10 cellular contexts compared by ENCODE assay signal in the genomic region with DNA sequence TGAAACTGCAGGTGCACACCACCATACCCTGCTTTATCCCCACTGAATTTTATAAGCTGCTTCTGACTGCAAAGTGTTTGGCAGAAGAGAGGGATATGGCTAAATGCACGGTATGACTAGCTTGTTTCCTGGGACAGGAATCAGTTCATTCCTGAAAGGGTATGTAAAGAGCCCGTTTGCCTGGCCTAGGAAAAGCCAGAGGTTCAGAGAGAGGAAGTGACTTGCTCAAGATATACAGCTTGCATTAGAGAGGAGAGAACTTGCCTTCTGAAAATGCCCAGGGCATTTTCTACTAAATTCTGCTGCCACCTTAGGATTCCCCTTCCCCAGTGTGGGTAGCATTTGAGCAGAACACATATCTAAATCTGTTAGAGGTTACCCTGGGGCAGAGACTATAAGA. TPM values are rescaled to one million over a fixed set of nuclear protein-coding genes. Genes with fewer than 3 reads are reported as not detected.
DNase-seq lines count a peak whose midpoint lies in the region; ATAC-seq, FAIRE-seq and TF ChIP-seq lines count a peak whose summit lies in the region.
"Had no signal": no experiment of that assay in that cellular context is flagged by ENCODE, and none has a peak within 500 bp of the region (broad histone marks: within the 10 kb centered on the region; RNA-seq: fewer than 3 reads in every experiment).

No MANE protein-coding gene starts in this region.

- peak overlapping the region in 1 of 2 experiments; percentile 64; a peak in 1 of 4 replicates for H3K9ac ChIP-seq in K562 (ENCODE audit: insufficient read depth in 1 of 2, low read depth in 2 of 2, low read length in 2 of 2)

- H3K4me2 ChIP-seq in K562 (ENCODE audit: insufficient read depth, low read length), result no peak overlapping the region

- no TSS peak for BruUV-seq in K562 (replicated peaks; lab: Mats Ljungman, UMichigan)

- TF ChIP-seq CTCF in K562 (IDR thresholded peaks at IDR 0.05 in 2 of 3, conservative IDR thresholded peaks at IDR 0.05 in 1 of 3; ENCODE audit: insufficient read depth in 2 of 3, low read depth in 1 of 3, low read length in 3 of 3) (no peak), mucosa of descending colon (IDR thresholded peaks at IDR 0.05) (no peak), tibial artery (IDR thresholded peaks at IDR 0.05) (no peak)

- CTCF ChIA-PET in K562 (lab: Yijun Ruan, JAX; ENCODE audit: low intra/inter-chr PET ratio), result no interaction called here

- H3K4me1 ChIP-seq in K562 (replicated peaks in 1 of 2; ENCODE audit: control insufficient read depth in 2 of 2, insufficient read depth in 2 of 2, low read length in 2 of 2), result peaks cover 20 to 29% of the 10 kb centered on the region in 2 experiments
- H3K4me1 ChIP-seq in mucosa of descending colon (ENCODE audit: low read depth), result peaks cover 7% of the 10 kb centered on the region
- H3K4me1 ChIP-seq in tibial artery, result no peaks in the 10 kb centered on the region

- ATAC-seq in HG03135 (IDR thresholded peaks at IDR 0.05; ENCODE audit: unreplicated experiment) (peak; percentile 17), K562 (no peak), mucosa of descending colon (peak; percentile 39)

- no peak for TF ChIP-seq EP300 in K562 (IDR thresholded peaks at IDR 0.05; ENCODE audit: low read length)

- H3K27me3 ChIP-seq in K562 (ENCODE audit: control insufficient read depth in 2 of 2, insufficient read depth in 2 of 2, low read length in 2 of 2) (no peaks in the 10 kb centered on the region), tibial artery (no peaks in the 10 kb centered on the region)

- in situ Hi-C loops in K562 (cut with MboI), result no loop called here

- H3K27ac ChIP-seq in K562 (ENCODE audit: extremely low read depth, low read depth, low read length) (no peak overlapping the region; the same call in 1 of the 3 replicates), tibial artery (no peak overlapping the region)

- TF ChIP-seq RAD21 in K562 (CRISPR knock-in tag; conservative IDR thresholded peaks at IDR 0.05 in 1 of 2, IDR thresholded peaks at IDR 0.05 in 1 of 2), result no peak

- no peak for TF ChIP-seq POLR2A in K562 (conservative IDR thresholded peaks at IDR 0.05)

- H3K9me3 ChIP-seq in K562 (replicated peaks; ENCODE audit: control insufficient read depth, insufficient read depth, low read depth, low read length) (no peaks in the 10 kb centered on the region), mucosa of descending colon (no peaks in the 10 kb centered on the region), tibial artery (no peaks in the 10 kb centered on the region)

- DNase-seq in ELR (ENCODE audit: low read depth) (peak; percentile 74), K562 (ENCODE audit: extremely low read depth in 1 of 4, low spot score in 3 of 4) (no peak), mucosa of descending colon (no peak), NCI-H128 (lab: John Stamatoyannopoulos, UW; ENCODE audit: unreplicated experiment) (no peak), tibial artery (no peak), HuH-7 (ENCODE audit: low spot score) (no peak), GM19238 (ENCODE audit: insufficient read length, low spot score) (no peak)
- DNase-seq: effector memory CD4-positive, alpha-beta T cell; posterior cingulate gyrus had no signal

- H2AFZ ChIP-seq in K562 (ENCODE audit: low read depth, low read length), result peak overlapping the region; percentile 93

- POLR2A ChIA-PET in K562 (lab: Yijun Ruan, JAX), result interaction anchor here (1.0 to 1.6 kb wide), 2 partner anchors 12 to 282 kb away, joined by 3 read pairs; no protein-coding TSS in a partner anchor

- no peak overlapping the region for H3K4me3 ChIP-seq in K562
- H3K4me3 ChIP-seq in mucosa of descending colon, result no peak overlapping the region
- no peak overlapping the region for H3K4me3 ChIP-seq in tibial artery

- FAIRE-seq in K562 (lab: Jason Lieb, UNC), result no peak

- H3K9me1 ChIP-seq in K562 (ENCODE audit: control insufficient read depth, insufficient read depth, low read length), result no peaks in the 10 kb centered on the region

- no peaks in the 10 kb centered on the region for H3K36me3 ChIP-seq in K562 (ENCODE audit: control insufficient read depth, insufficient read depth, low read length)
- no peaks in the 10 kb centered on the region for H3K36me3 ChIP-seq in mucosa of descending colon (ENCODE audit: low read depth)
- no peaks in the 10 kb centered on the region for H3K36me3 ChIP-seq in tibial artery

- intact Hi-C loops in K562 (cut with micrococcal nuclease), result no loop called here
- intact Hi-C loops in mucosa of descending colon (cut with DNase I, micrococcal nuclease), result no loop called here
- intact Hi-C loops in tibial artery (cut with DNase I; ENCODE audit: low total_unique reads), result no loop called here

- WGBS in K562 (ENCODE audit: insufficient coverage, low coverage, missing lambda C conversion rate), result 47% methylated on average over 2 of the region's 2 CpGs

- no peaks in the 10 kb centered on the region for H4K20me1 ChIP-seq in K562 (replicated peaks; ENCODE audit: control insufficient read depth, insufficient read depth, low read length)

- H3K79me2 ChIP-seq in K562 (ENCODE audit: control insufficient read depth, insufficient read depth, low read length), result no peaks in the 10 kb centered on the region

TF ChIP-seq in K562, 482 proteins besides CTCF, POLR2A, EP300 and RAD21:
- TF ChIP-seq SPI1 (IDR thresholded peaks at IDR 0.05; ENCODE audit: borderline replicate concordance, low read depth, low read length) (peak; percentile 85), ZNF766 (CRISPR knock-in tag; conservative IDR thresholded peaks at IDR 0.05) (0 out of 2 replicates have a peak, but pooled peaks have one; percentile 6), GATA2 (CRISPR knock-in tag; IDR thresholded peaks at IDR 0.05) (no peak)

RNA-seq across cellular contexts. Expression of a gene that starts 0.7 kb away (rescaled TPM):
- 8.1 and 18.1 TPM in 2 replicates for total RNA-seq in K562 (2011; cell fraction: chromatin; rRNA removed; ENCODE audit: low replicate concordance)
- 3.3 and 3.9 TPM in 2 replicates for total RNA-seq in K562 (2011; cell fraction: nucleolus; rRNA removed)
- total RNA-seq in K562 (2011; cell fraction: nucleoplasm; rRNA removed), result 3.7 and 5.9 TPM in 2 replicates
- total RNA-seq in K562 (2014; rRNA removed) (1.0 and 1.3 TPM in 2 replicates), K562 (2014; rRNA removed; fragmentation: Illumina TruSeq; extraction: Trizol) (2.0 and 2.2 TPM in 2 replicates), K562 (2015; rRNA removed; fragmentation: Illumina TruSeq; extraction: Trizol) (1.7 and 2.6 TPM in 2 replicates), K562 (2021) (1.3 and 1.8 TPM in 2 replicates), mucosa of descending colon (10 to 100 TPM; 11.7 to 22.3 (median 19.8) TPM)
- polyA plus RNA-seq in K562 (2011; rRNA removed) (0.54 and 0.78 TPM in 2 replicates), K562 (2014; fragmentation: Illumina TruSeq; extraction: Trizol) (1.4 and 1.6 TPM in 2 replicates), K562 (2014; fragmentation: Nextera tagmentation; extraction: Ambion mirVana) (1 to 10 TPM; 1.1 to 1.4 TPM), K562 (2014; rRNA removed) (1.4 and 1.9 TPM in 2 replicates)
- polyA plus RNA-seq in K562 (2011; cell fraction: cytosol; rRNA removed), result 0.07 and 0.24 TPM in 2 replicates
- polyA plus RNA-seq in K562 (2011; cell fraction: nucleus; rRNA removed), result 0.52 and 0.68 TPM in 2 replicates
- polyA plus RNA-seq in K562 (2012), result 1.6 and 1.7 TPM in 2 replicates
- 1.2 and 1.6 TPM in 2 replicates for polyA minus RNA-seq in K562 (2011; rRNA and poly(A)+ RNA removed)
- polyA minus RNA-seq in K562 (2011; cell fraction: cytosol; rRNA and poly(A)+ RNA removed), result not detected in 2 replicates
- 0.67 and 0.81 TPM in 2 replicates for polyA minus RNA-seq in K562 (2011; cell fraction: nucleus; rRNA and poly(A)+ RNA removed)
